Comparison of ENCODE assay signal across 11 cellular contexts in genomic region chr17:75242461-75243042, GRCh38. TPM values are rescaled to one million over a fixed set of nuclear protein-coding genes. Genes with fewer than 3 reads are reported as not detected.
DNase-seq lines count a peak whose midpoint lies in the region; ATAC-seq, FAIRE-seq and TF ChIP-seq lines count a peak whose summit lies in the region.
"Had no signal": no experiment of that assay in that cellular context is flagged by ENCODE, and none has a peak within 500 bp of the region (broad histone marks: within the 10 kb centered on the region; RNA-seq: fewer than 3 reads in every experiment).

No MANE protein-coding gene starts in this region.

- no peaks in the 10 kb centered on the region for H3K27me3 Mint-ChIP-seq in activated T-helper 17 cell treated with anti-CD3 and anti-CD28 coated beads, Interleukin-2, amount 50 U/mL, for 72 hours
- H3K27me3 Mint-ChIP-seq in neural crest cell (ENCODE audit: low read depth) = no peaks in the 10 kb centered on the region
- no peaks in the 10 kb centered on the region for H3K27me3 Mint-ChIP-seq in mesothelial cell of epicardium (ENCODE audit: low read depth)

- H3K4me3 ChIP-seq in GM06990 (replicated peaks; ENCODE audit: low read depth, low read length) = no peak overlapping the region
- H3K4me3 ChIP-seq in HL-60 (replicated peaks; ENCODE audit: insufficient read depth, low read length) = no peak overlapping the region
- no peak overlapping the region for H3K4me3 ChIP-seq in gastroesophageal sphincter
- H3K4me3 ChIP-seq: upper lobe of right lung had no signal

- no peak for FAIRE-seq in frontal cortex (lab: Jason Lieb, UNC)

- peaks cover 0 to 15% (median 0%) of the 10 kb centered on the region in 3 donors for H3K4me1 ChIP-seq in gastroesophageal sphincter
- H3K4me1 ChIP-seq: upper lobe of right lung had no signal

- DNase-seq in GM06990 (ENCODE audit: extremely low read depth, insufficient read length) = no peak
- DNase-seq in HL-60 (ENCODE audit: low read depth in 1 of 2, low spot score in 1 of 2) = peak in 1 of 2 experiments; percentile 72
- no peak for DNase-seq in neural crest cell (ENCODE audit: low read depth, low spot score)
- no peak for DNase-seq in frontal cortex (ENCODE audit: low spot score in 2 of 2)
- DNase-seq in mesothelial cell of epicardium (ENCODE audit: low spot score in 2 of 2, unreplicated experiment in 2 of 2) = no peak
- DNase-seq: NCI-H1092 treated with DMSO at 0.1 percent for 48 hours, nucleus accumbens, upper lobe of right lung had no signal

- ATAC-seq in activated T-helper 17 cell treated with anti-CD3 and anti-CD28 coated beads, Interleukin-2, amount 50 U/mL, for 72 hours (replicated peaks) = peak; percentile 56
- no peak for ATAC-seq in gastroesophageal sphincter
- ATAC-seq: HCT116, upper lobe of right lung had no signal

- 82% methylated on average over 3 of the region's 17 CpGs; no CpG with 5 or more reads in 1 of the 2 donors for WGBS in gastroesophageal sphincter (ENCODE audit: low coverage in 1 of 2), 2 donors

- TF ChIP-seq CTCF in GM06990 (IDR thresholded peaks at IDR 0.05; ENCODE audit: insufficient read depth, low read length, poor library complexity, severe bottlenecking) (peak; percentile 18), HL-60 (IDR thresholded peaks at IDR 0.05; ENCODE audit: insufficient read depth, low read length) (no peak), neural crest cell (conservative IDR thresholded peaks at IDR 0.05) (no peak), gastroesophageal sphincter (IDR thresholded peaks at IDR 0.05) (no peak), mesothelial cell of epicardium (IDR thresholded peaks at IDR 0.05; ENCODE audit: unreplicated experiment) (no peak)

- no peak for TF ChIP-seq EP300 in gastroesophageal sphincter (IDR thresholded peaks at IDR 0.05)

- H3K9me3 Mint-ChIP-seq in activated T-helper 17 cell treated with anti-CD3 and anti-CD28 coated beads, Interleukin-2, amount 50 U/mL, for 72 hours = no peaks in the 10 kb centered on the region
- H3K9me3 Mint-ChIP-seq in neural crest cell (no peaks in the 10 kb centered on the region), mesothelial cell of epicardium (no peaks in the 10 kb centered on the region)

- H3K4me3 Mint-ChIP-seq in activated T-helper 17 cell treated with anti-CD3 and anti-CD28 coated beads, Interleukin-2, amount 50 U/mL, for 72 hours = peak overlapping the region; percentile 77
- H3K4me3 Mint-ChIP-seq in neural crest cell (peak overlapping the region; percentile 9), mesothelial cell of epicardium (no peak overlapping the region)

- peak overlapping the region; percentile 51 for H3K27ac ChIP-seq in HL-60 (replicated peaks)
- H3K27ac ChIP-seq in gastroesophageal sphincter = peak overlapping the region in 2 of 4 donors; percentile 6 to 50

- H3K4me1 Mint-ChIP-seq in activated T-helper 17 cell treated with anti-CD3 and anti-CD28 coated beads, Interleukin-2, amount 50 U/mL, for 72 hours = peaks cover 42% of the 10 kb centered on the region
- H3K4me1 Mint-ChIP-seq in neural crest cell = no peaks in the 10 kb centered on the region
- no peaks in the 10 kb centered on the region for H3K4me1 Mint-ChIP-seq in mesothelial cell of epicardium

- H3K27me3 ChIP-seq in GM06990 (replicated peaks; ENCODE audit: control insufficient read depth, insufficient read depth, low read length) = no peaks in the 10 kb centered on the region
- H3K27me3 ChIP-seq in HL-60 (ENCODE audit: insufficient read depth, poor library complexity, severe bottlenecking) = no peaks in the 10 kb centered on the region
- no peaks in the 10 kb centered on the region for H3K27me3 ChIP-seq in gastroesophageal sphincter
- H3K27me3 ChIP-seq: upper lobe of right lung had no signal

- peak overlapping the region; percentile 86 for H3K27ac Mint-ChIP-seq in activated T-helper 17 cell treated with anti-CD3 and anti-CD28 coated beads, Interleukin-2, amount 50 U/mL, for 72 hours
- H3K27ac Mint-ChIP-seq in neural crest cell (ENCODE audit: unreplicated experiment) = no peak overlapping the region
- no peak overlapping the region for H3K27ac Mint-ChIP-seq in mesothelial cell of epicardium

- peaks cover 50% of the 10 kb centered on the region for H3K36me3 ChIP-seq in GM06990 (ENCODE audit: control insufficient read depth, insufficient read depth, low read length)
- peaks cover 0 to 92% of the 10 kb centered on the region in 2 donors for H3K36me3 ChIP-seq in gastroesophageal sphincter

- no peak for TF ChIP-seq POLR2A in gastroesophageal sphincter (IDR thresholded peaks at IDR 0.05)

- H3K9me3 ChIP-seq in gastroesophageal sphincter = no peaks in the 10 kb centered on the region
- H3K9me3 ChIP-seq: upper lobe of right lung had no signal

- peaks cover 98% of the 10 kb centered on the region for H3K36me3 Mint-ChIP-seq in activated T-helper 17 cell treated with anti-CD3 and anti-CD28 coated beads, Interleukin-2, amount 50 U/mL, for 72 hours (ENCODE audit: low read depth)
- H3K36me3 Mint-ChIP-seq in neural crest cell (ENCODE audit: low read depth) (peaks cover 13% of the 10 kb centered on the region), mesothelial cell of epicardium (peaks cover 24% of the 10 kb centered on the region)

RNA-seq across cellular contexts. Expression of gene GGA3, which starts 18.9 kb away (rescaled TPM):
- 10 to 100 TPM; 63.2 to 71.9 TPM for total RNA-seq in activated T-helper 17 cell treated with anti-CD3 and anti-CD28 coated beads, Interleukin-2, amount 50 U/mL, for 72 hours
- total RNA-seq in neural crest cell = 57.2 and 59.0 TPM in 2 replicates
- total RNA-seq in frontal cortex = 15.1 TPM
- total RNA-seq in gastroesophageal sphincter = 10 to 100 TPM; 19.5 to 27.8 (median 24.5) TPM
- 54.6 to 61.2 TPM (median 58.3 TPM) in 3 replicates for total RNA-seq in mesothelial cell of epicardium

RNA-seq across cellular contexts. Expression of gene MRPS7, which starts 19.1 kb away (rescaled TPM):
- 10 to 100 TPM; 53.6 to 83.2 TPM for total RNA-seq in activated T-helper 17 cell treated with anti-CD3 and anti-CD28 coated beads, Interleukin-2, amount 50 U/mL, for 72 hours
- total RNA-seq in neural crest cell (84.7 and 86.4 TPM in 2 replicates), frontal cortex (37.1 TPM), gastroesophageal sphincter (10 to 100 TPM; 35.0 to 46.4 (median 38.3) TPM), mesothelial cell of epicardium (44.2 to 49.2 TPM (median 45.3 TPM) in 3 replicates)

RNA-seq across cellular contexts. Expression of gene MIF4GD, which starts 28.5 kb away (rescaled TPM):
- 10 to 100 TPM; 23.6 to 31.6 TPM for total RNA-seq in activated T-helper 17 cell treated with anti-CD3 and anti-CD28 coated beads, Interleukin-2, amount 50 U/mL, for 72 hours
- total RNA-seq in neural crest cell (13.8 and 15.9 TPM in 2 replicates), frontal cortex (8.2 TPM), gastroesophageal sphincter (10 to 100 TPM; 28.5 to 50.7 (median 44.4) TPM), mesothelial cell of epicardium (10.6 to 11.5 TPM (median 11.2 TPM) in 3 replicates)

RNA-seq across cellular contexts. Expression of gene NUP85, which starts 37.1 kb away (rescaled TPM):
- total RNA-seq in activated T-helper 17 cell treated with anti-CD3 and anti-CD28 coated beads, Interleukin-2, amount 50 U/mL, for 72 hours = 100 to 1,000 TPM; 143 to 161 TPM
- 122 and 126 TPM in 2 replicates for total RNA-seq in neural crest cell
- 28.1 TPM for total RNA-seq in frontal cortex
- total RNA-seq in gastroesophageal sphincter = 10 to 100 TPM; 19.6 to 62.3 (median 22.3) TPM
- total RNA-seq in mesothelial cell of epicardium = 69.6 to 79.7 TPM (median 71.9 TPM) in 3 replicates

RNA-seq across cellular contexts. Expression of gene SLC25A19, which starts 46.7 kb away (rescaled TPM):
- 100 to 1,000 TPM in 1 of 2 donors, 10 to 100 TPM in 1; 97.4 to 113 TPM for total RNA-seq in activated T-helper 17 cell treated with anti-CD3 and anti-CD28 coated beads, Interleukin-2, amount 50 U/mL, for 72 hours
- 15.7 and 18.6 TPM in 2 replicates for total RNA-seq in neural crest cell
- total RNA-seq in frontal cortex = 6.9 TPM
- 10 to 100 TPM in 3 of 4 donors, 1 to 10 TPM in 1; 7.3 to 14.5 (median 13.4) TPM for total RNA-seq in gastroesophageal sphincter
- 9.8 to 10.4 TPM (median 10.3 TPM) in 3 replicates for total RNA-seq in mesothelial cell of epicardium
